ENCODE assay signal across 8 cellular contexts in genomic region chr6:166775180-166775922, GRCh38.
DNase-seq lines count a peak whose midpoint lies in the region; ATAC-seq and TF ChIP-seq lines count a peak whose summit lies in the region.

No MANE protein-coding gene starts in this region.

- H3K9me3 Mint-ChIP-seq in activated naive CD4-positive, alpha-beta T cell treated with anti-CD3 and anti-CD28 coated beads, Interleukin-2, amount 10 ng/mL, durations not matched to agents 7 days and 5 days: no peaks in the 10 kb centered on the region
- no peaks in the 10 kb centered on the region for H3K9me3 Mint-ChIP-seq in glutamatergic neuron (ENCODE audit: unreplicated experiment)

- no peak for ATAC-seq in HG03378 (IDR thresholded peaks at IDR 0.05; ENCODE audit: unreplicated experiment)

- no peaks in the 10 kb centered on the region for H3K36me3 Mint-ChIP-seq in activated naive CD4-positive, alpha-beta T cell treated with anti-CD3 and anti-CD28 coated beads, Interleukin-2, amount 10 ng/mL, durations not matched to agents 7 days and 5 days
- H3K36me3 Mint-ChIP-seq in glutamatergic neuron (ENCODE audit: unreplicated experiment): no peaks in the 10 kb centered on the region

- peak; percentile 4 to 55 for DNase-seq in NOMO-1 (lab: John Stamatoyannopoulos, UW; ENCODE audit: unreplicated experiment in 2 of 2)
- DNase-seq in NOMO-1 treated with dmso at 0.1 percent for 144 hours (lab: John Stamatoyannopoulos, UW; ENCODE audit: unreplicated experiment): no peak
- DNase-seq in LHCN-M2 (ENCODE audit: low read depth): peak; percentile 68
- DNase-seq in SK-MEL-5 (ENCODE audit: low read depth, low spot score): peak; percentile 72
- peak; percentile 71 for DNase-seq in activated naive CD4-positive, alpha-beta T cell treated with anti-CD3 and anti-CD28 coated beads, Interleukin-2, amount 10 ng/mL, durations not matched to agents 7 days and 5 days
- peak; percentile 55 for DNase-seq in glutamatergic neuron
- peak; percentile 80 for DNase-seq in posterior vena cava (ENCODE audit: low spot score)

- H3K4me1 Mint-ChIP-seq in activated naive CD4-positive, alpha-beta T cell treated with anti-CD3 and anti-CD28 coated beads, Interleukin-2, amount 10 ng/mL, durations not matched to agents 7 days and 5 days: peaks cover 4% of the 10 kb centered on the region
- no peaks in the 10 kb centered on the region for H3K4me1 Mint-ChIP-seq in glutamatergic neuron (ENCODE audit: low read depth, unreplicated experiment)

- intact Hi-C loops in posterior vena cava (cut with DNase I): loop anchor here in 1 of 2 donors (10.0 kb wide), 1 partner anchor 209 kb away; no protein-coding TSS in a partner anchor

- CTCF ChIA-PET in activated naive CD4-positive, alpha-beta T cell treated with anti-CD3 and anti-CD28 coated beads, Interleukin-2, amount 10 ng/mL, durations not matched to agents 7 days and 5 days (lab: Charles Lee): interaction anchor here (0.6 to 4.9 kb wide), 25 partner anchors 9 to 516 kb away, joined by 3 to 41 read pairs (median 3); partner anchors contain the start of genes CEP43 and UNC93A

- TF ChIP-seq CTCF in glutamatergic neuron (IDR thresholded peaks at IDR 0.05; ENCODE audit: partially characterized antibody, unreplicated experiment): peak; percentile 87

- peaks cover 30% of the 10 kb centered on the region for H3K27me3 Mint-ChIP-seq in activated naive CD4-positive, alpha-beta T cell treated with anti-CD3 and anti-CD28 coated beads, Interleukin-2, amount 10 ng/mL, durations not matched to agents 7 days and 5 days
- peaks cover 1% of the 10 kb centered on the region for H3K27me3 Mint-ChIP-seq in glutamatergic neuron (ENCODE audit: unreplicated experiment)

- H3K27ac Mint-ChIP-seq in activated naive CD4-positive, alpha-beta T cell treated with anti-CD3 and anti-CD28 coated beads, Interleukin-2, amount 10 ng/mL, durations not matched to agents 7 days and 5 days: no peak overlapping the region
- no peak overlapping the region for H3K27ac Mint-ChIP-seq in glutamatergic neuron (ENCODE audit: unreplicated experiment)

- in situ Hi-C loops in SK-MEL-5 (cut with HindIII; ENCODE audit: low pct_unique_long_range_greater_than_20kb, low sequenced_read_pairs): no loop called here

- H3K4me3 Mint-ChIP-seq in activated naive CD4-positive, alpha-beta T cell treated with anti-CD3 and anti-CD28 coated beads, Interleukin-2, amount 10 ng/mL, durations not matched to agents 7 days and 5 days: no peak overlapping the region
- H3K4me3 Mint-ChIP-seq in glutamatergic neuron (ENCODE audit: unreplicated experiment): no peak overlapping the region
